Comparison of ENCODE assay signal across 8 cellular contexts in genomic region chr1:27365372-27366112, GRCh38. TPM values are rescaled to one million over a fixed set of nuclear protein-coding genes. Genes with fewer than 3 reads are reported as not detected.
DNase-seq lines count a peak whose midpoint lies in the region; ATAC-seq and TF ChIP-seq lines count a peak whose summit lies in the region.

No MANE protein-coding gene starts in this region.

- TF ChIP-seq EP300 in transverse colon (IDR thresholded peaks at IDR 0.05; ENCODE audit: low read depth): no peak

- H3K4me2 ChIP-seq in SU-DHL-6 (ENCODE audit: low read depth, low read length, poor library complexity, severe bottlenecking): peak overlapping the region; percentile 92
- H3K4me2 ChIP-seq in parathyroid adenoma (ENCODE audit: low read length): peak overlapping the region; percentile 89

- WGBS in transverse colon (ENCODE audit: low coverage in 1 of 2), 2 donors: 6% methylated on average over 39 of the region's 40 CpGs; no CpG with 5 or more reads in 1 of the 2 donors

- H3K36me3 ChIP-seq in BE2C: no peaks in the 10 kb centered on the region
- H3K36me3 ChIP-seq in SU-DHL-6 (ENCODE audit: low read length): no peaks in the 10 kb centered on the region
- no peaks in the 10 kb centered on the region for H3K36me3 ChIP-seq in parathyroid adenoma (ENCODE audit: control insufficient read depth, insufficient read depth, low read length)
- H3K36me3 ChIP-seq in transverse colon: no peaks in the 10 kb centered on the region

- H3K4me1 ChIP-seq in BE2C: no peaks in the 10 kb centered on the region; the same call in 1 of the 2 replicates
- H3K4me1 ChIP-seq in parathyroid adenoma: peaks cover 3% of the 10 kb centered on the region
- peaks cover 15 to 35% (median 19%) of the 10 kb centered on the region in 4 donors for H3K4me1 ChIP-seq in transverse colon

- H3K27me3 ChIP-seq in BE2C: no peaks in the 10 kb centered on the region
- no peaks in the 10 kb centered on the region for H3K27me3 ChIP-seq in SU-DHL-6 (ENCODE audit: low read length)
- no peaks in the 10 kb centered on the region for H3K27me3 ChIP-seq in parathyroid adenoma (ENCODE audit: control insufficient read depth, insufficient read depth, low read length)
- no peaks in the 10 kb centered on the region for H3K27me3 ChIP-seq in transverse colon

- peak; percentile 30 for ATAC-seq in GM21360 (IDR thresholded peaks at IDR 0.05; ENCODE audit: unreplicated experiment)
- ATAC-seq in activated naive CD8-positive, alpha-beta T cell treated with anti-CD3 and anti-CD28 coated beads, Interleukin-2, amount 50 U/mL, for 24 hours: peak; percentile 58

- H3F3A ChIP-seq in SU-DHL-6 (ENCODE audit: insufficient read depth): peaks cover 4% of the 10 kb centered on the region; the same call in 1 of the 2 replicates

- TF ChIP-seq CTCF in BE2C (IDR thresholded peaks at IDR 0.05; ENCODE audit: low read depth, low read length): no peak
- no peak for TF ChIP-seq CTCF in SU-DHL-6 (IDR thresholded peaks at IDR 0.05; ENCODE audit: insufficient read depth, low read length, poor library complexity, severe bottlenecking)
- no peak for TF ChIP-seq CTCF in parathyroid adenoma (IDR thresholded peaks at IDR 0.05)
- TF ChIP-seq CTCF in transverse colon (IDR thresholded peaks at IDR 0.05): no peak

- intact Hi-C loops in cardiac septum (cut with DNase I): loop anchor here (2.0 to 5.0 kb wide), 2 partner anchors 27 to 43 kb away; partner anchors contain the start of genes GPR3 and TMEM222
- intact Hi-C loops in transverse colon (cut with DNase I; ENCODE audit: low total_unique reads): no loop called here

- peak overlapping the region; percentile 72 for H2AFZ ChIP-seq in SU-DHL-6 (ENCODE audit: low read depth, low read length, severe bottlenecking)
- peak overlapping the region; percentile 84 for H2AFZ ChIP-seq in parathyroid adenoma

- no peaks in the 10 kb centered on the region for H3K79me2 ChIP-seq in SU-DHL-6 (ENCODE audit: insufficient read depth, low read length)
- no peaks in the 10 kb centered on the region for H3K79me2 ChIP-seq in parathyroid adenoma

- H3K27ac Mint-ChIP-seq in activated naive CD8-positive, alpha-beta T cell treated with anti-CD3 and anti-CD28 coated beads, Interleukin-2, amount 50 U/mL, for 24 hours: peak overlapping the region; percentile 55

- no peaks in the 10 kb centered on the region for H3K9me3 Mint-ChIP-seq in activated naive CD8-positive, alpha-beta T cell treated with anti-CD3 and anti-CD28 coated beads, Interleukin-2, amount 50 U/mL, for 24 hours

- no peaks in the 10 kb centered on the region for H4K20me1 ChIP-seq in SU-DHL-6 (ENCODE audit: low read depth, low read length)

- H3K36me3 Mint-ChIP-seq in activated naive CD8-positive, alpha-beta T cell treated with anti-CD3 and anti-CD28 coated beads, Interleukin-2, amount 50 U/mL, for 24 hours (ENCODE audit: low read depth): no peaks in the 10 kb centered on the region

- H3K4me1 Mint-ChIP-seq in activated naive CD8-positive, alpha-beta T cell treated with anti-CD3 and anti-CD28 coated beads, Interleukin-2, amount 50 U/mL, for 24 hours: peaks cover 29% of the 10 kb centered on the region

- H3K9ac ChIP-seq in SU-DHL-6 (ENCODE audit: low read length) (peak overlapping the region; percentile 55), parathyroid adenoma (peak overlapping the region; percentile 43)

- H3K4me3 ChIP-seq in BE2C (ENCODE audit: low read depth, low read length) (peak overlapping the region; percentile 50), SU-DHL-6 (ENCODE audit: insufficient read depth, low read length, poor library complexity, severe bottlenecking) (peak overlapping the region; percentile 67), parathyroid adenoma (ENCODE audit: low read depth, low read length) (peak overlapping the region; percentile 56), transverse colon (peak overlapping the region; percentile 50 to 84 (median 68))

- in situ Hi-C loops in transverse colon (cut with MboI; ENCODE audit: low pct_ligation_motif_present in 1 of 4, low pct_unique_long_range_greater_than_20kb in 1 of 4, low sequenced_read_pairs in 3 of 4): no loop called here

- DNase-seq in BE2C (peak; percentile 81), NCI-H1092 (lab: John Stamatoyannopoulos, UW) (peak; percentile 67), cardiac septum (ENCODE audit: low spot score) (peak; percentile 97), transverse colon (peak; percentile 91)
- peak; percentile 83 for DNase-seq in activated naive CD8-positive, alpha-beta T cell treated with anti-CD3 and anti-CD28 coated beads, Interleukin-2, amount 50 U/mL, for 24 hours

- peak; percentile 67 for TF ChIP-seq POLR2A in transverse colon (IDR thresholded peaks at IDR 0.05)

- H3K27ac ChIP-seq in SU-DHL-6 (ENCODE audit: low read depth, low read length) (no peak overlapping the region), parathyroid adenoma (peak overlapping the region; percentile 90), transverse colon (peak overlapping the region; percentile 94 to 99 (median 98))

- H3K9me2 ChIP-seq in SU-DHL-6 (replicated peaks; ENCODE audit: insufficient read depth, low read length): no peaks in the 10 kb centered on the region

- peak overlapping the region; percentile 81 for H3K4me3 Mint-ChIP-seq in activated naive CD8-positive, alpha-beta T cell treated with anti-CD3 and anti-CD28 coated beads, Interleukin-2, amount 50 U/mL, for 24 hours

- H3K9me3 ChIP-seq in BE2C (no peaks in the 10 kb centered on the region), SU-DHL-6 (ENCODE audit: insufficient read depth, low read length) (no peaks in the 10 kb centered on the region), parathyroid adenoma (ENCODE audit: control insufficient read depth, low read length) (no peaks in the 10 kb centered on the region), transverse colon (no peaks in the 10 kb centered on the region)

- H3K27me3 Mint-ChIP-seq in activated naive CD8-positive, alpha-beta T cell treated with anti-CD3 and anti-CD28 coated beads, Interleukin-2, amount 50 U/mL, for 24 hours: no peaks in the 10 kb centered on the region

RNA-seq across cellular contexts. Expression of gene MAP3K6, which starts 1.2 kb away (rescaled TPM):
- polyA plus RNA-seq in BE2C (2012; ENCODE audit: insufficient read depth, insufficient read length, low read depth): 3.6 TPM
- total RNA-seq in cardiac septum (53.1 TPM), transverse colon (10 to 100 TPM; 13.5 to 35.5 (median 24.4) TPM)

RNA-seq across cellular contexts. Expression of gene FCN3, which starts 9.1 kb away (rescaled TPM):
- not detected for polyA plus RNA-seq in BE2C (2012; ENCODE audit: insufficient read depth, insufficient read length, low read depth)
- total RNA-seq in cardiac septum: 32.2 TPM
- total RNA-seq in transverse colon: 1 to 10 TPM in 2 of 4 donors, not detected in 2; 1.2 to 1.9 TPM

RNA-seq across cellular contexts. Expression of gene CD164L2, which starts 17.6 kb away (rescaled TPM):
- not detected for polyA plus RNA-seq in BE2C (2012; ENCODE audit: insufficient read depth, insufficient read length, low read depth)
- not detected for total RNA-seq in cardiac septum
- total RNA-seq in transverse colon: not detected

RNA-seq across cellular contexts. Expression of gene SYTL1, which starts 23.7 kb away (rescaled TPM):
- polyA plus RNA-seq in BE2C (2012; ENCODE audit: insufficient read depth, insufficient read length, low read depth): 0.88 TPM
- total RNA-seq in cardiac septum: 0.65 TPM
- 1 to 10 TPM; 5.2 to 9.2 (median 6.9) TPM for total RNA-seq in transverse colon

RNA-seq across cellular contexts. Expression of gene GPR3, which starts 26.9 kb away (rescaled TPM):
- 5.5 TPM for polyA plus RNA-seq in BE2C (2012; ENCODE audit: insufficient read depth, insufficient read length, low read depth)
- 2.3 TPM for total RNA-seq in cardiac septum
- not detected for total RNA-seq in transverse colon

Comparison
In these comparisons a context has a peak if more than half of its experiments do, and no peak if none do; other contexts are left out.
1. RNA of gene FCN3, which starts 9.1 kb away (total RNA-seq): 32.2 TPM in cardiac septum (single experiment); 1.2 to 1.9 TPM in transverse colon; every median in the first group is over 10 times any median in the second.
2. Peak in every context shown above with its lines, with median percentiles within 50 percentile points of each other: DNase-seq and H3K4me3 ChIP-seq.